1 cellular context compared by ENCODE assay signal in the genomic region with DNA sequence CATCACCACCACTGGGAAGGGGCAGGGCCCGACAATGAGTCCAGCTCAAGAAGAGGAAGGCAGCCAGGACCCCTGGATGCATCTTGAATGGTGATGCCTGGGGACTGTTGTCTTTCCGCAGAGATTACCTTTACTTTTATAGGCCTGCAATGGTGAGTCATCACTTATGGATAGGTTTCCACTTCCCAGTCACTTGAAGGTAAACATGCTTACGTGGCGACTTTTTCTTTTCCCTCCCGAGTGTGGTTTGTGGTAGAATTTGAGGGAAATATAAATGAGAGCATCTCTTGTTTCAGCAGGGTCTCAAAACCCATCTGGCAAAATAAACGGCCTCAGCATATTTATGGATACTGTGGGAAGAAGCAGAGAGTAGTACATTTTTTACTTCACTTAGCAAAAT.
TF ChIP-seq lines count a peak whose summit lies in the region.

Gene MMP13, minus strand, starts transcription at position 109 of the 400 bp plus-strand sequence. Its CDS starts 27 bp downstream, at position 82.

TF ChIP-seq in K562, 482 proteins besides CTCF, POLR2A, EP300 and RAD21:
- TF ChIP-seq ATF3 (IDR thresholded peaks at IDR 0.05) (peak; percentile 31; the same call in 1 of the 2 replicates), ATF3 (CRISPR knock-in tag; conservative IDR thresholded peaks at IDR 0.05) (no peak), MAFG (tag; conservative IDR thresholded peaks at IDR 0.05) (0 out of 2 replicates have a peak, but pooled peaks have one; percentile 13), ZNF316 (IDR thresholded peaks at IDR 0.05) (peak; percentile 72), TFE3 (CRISPR knock-in tag; IDR thresholded peaks at IDR 0.05) (no peak), TGIF2 (CRISPR knock-in tag; IDR thresholded peaks at IDR 0.05) (no peak), USF2 (CRISPR knock-in tag; IDR thresholded peaks at IDR 0.05) (no peak), C11orf30 (IDR thresholded peaks at IDR 0.05; ENCODE audit: low read depth) (peak; percentile 41; the same call in 1 of the 2 replicates), NFYB (IDR thresholded peaks at IDR 0.05; ENCODE audit: extremely low read depth, insufficient read length) (no peak), ZNF586 (CRISPR knock-in tag; conservative IDR thresholded peaks at IDR 0.05) (no peak)
